15 cellular contexts compared by ENCODE assay signal in genomic region chr7:11833431-11833830, GRCh38. TPM values are rescaled to one million over a fixed set of nuclear protein-coding genes. Genes with fewer than 3 reads are reported as not detected.
DNase-seq lines count a peak whose midpoint lies in the region; ATAC-seq and TF ChIP-seq lines count a peak whose summit lies in the region.
"Had no signal": no experiment of that assay in that cellular context is flagged by ENCODE, and none has a peak within 500 bp of the region (broad histone marks: within the 10 kb centered on the region; RNA-seq: fewer than 3 reads in every experiment).

No MANE protein-coding gene starts in this region.

- H3K4me2 ChIP-seq in smooth muscle cell, result peak overlapping the region; percentile 36

- H3K4me3 ChIP-seq in smooth muscle cell, result no peak overlapping the region
- H3K4me3 ChIP-seq: gastroesophageal sphincter, left lung, pancreas had no signal

- WGBS in smooth muscle cell (ENCODE audit: low lambda C conversion rate), result 16% methylated on average over 6 of the region's 6 CpGs

- no peak overlapping the region for H3K27ac ChIP-seq in smooth muscle cell (ENCODE audit: low read depth)
- H3K27ac ChIP-seq: left lung, pancreas had no signal

- TF ChIP-seq CTCF in smooth muscle cell (IDR thresholded peaks at IDR 0.05; ENCODE audit: borderline replicate concordance, insufficient read depth, poor library complexity, severe bottlenecking), result no peak

- ATAC-seq in GM18505 (IDR thresholded peaks at IDR 0.05; ENCODE audit: unreplicated experiment), result no peak
- ATAC-seq: activated CD8-positive, alpha-beta memory T cell treated with anti-CD3 and anti-CD28 coated beads, Interleukin-2, amount 10 ng/mL, durations not matched to agents 7 days and 5 days; gastroesophageal sphincter; left lung had no signal

- H3K4me1 ChIP-seq in smooth muscle cell (ENCODE audit: low read depth), result peaks cover 28% of the 10 kb centered on the region

- no peak for TF ChIP-seq POLR2A in GM18505 (IDR thresholded peaks at IDR 0.05; ENCODE audit: borderline replicate concordance, extremely low read depth, insufficient read depth, insufficient read length)

- no peaks in the 10 kb centered on the region for H3K79me2 ChIP-seq in smooth muscle cell (ENCODE audit: low read depth)

- DNase-seq in NCI-H1694 (lab: John Stamatoyannopoulos, UW) (peak; percentile 14), NCI-H1694 treated with DMSO at 0.1 percent for 48 hours (lab: John Stamatoyannopoulos, UW) (no peak), NCI-H446 (lab: John Stamatoyannopoulos, UW) (peak; percentile 34 to 64), amniotic epithelial cell (ENCODE audit: low read depth) (peak; percentile 22), smooth muscle cell (lab: John Stamatoyannopoulos, UW; ENCODE audit: unreplicated experiment) (no peak), occipital lobe (lab: John Stamatoyannopoulos, UW) (no peak), H4 (ENCODE audit: low spot score) (no peak)
- DNase-seq: activated CD8-positive, alpha-beta memory T cell treated with anti-CD3 and anti-CD28 coated beads, Interleukin-2, amount 10 ng/mL, durations not matched to agents 7 days and 5 days; EL; left lung; pancreas; substantia nigra had no signal

- H4K20me1 ChIP-seq in smooth muscle cell (ENCODE audit: low read depth), result no peaks in the 10 kb centered on the region

- no peaks in the 10 kb centered on the region for H3K36me3 ChIP-seq in smooth muscle cell (ENCODE audit: low read depth)
- H3K36me3 ChIP-seq: gastroesophageal sphincter, left lung, pancreas had no signal

- H3K9me3 ChIP-seq in smooth muscle cell (replicated peaks; ENCODE audit: low read depth), result no peaks in the 10 kb centered on the region
- H3K9me3 ChIP-seq: left lung, pancreas had no signal

- H2AFZ ChIP-seq in smooth muscle cell (ENCODE audit: low read depth), result peak overlapping the region; percentile 63

- no peaks in the 10 kb centered on the region for H3K27me3 ChIP-seq in smooth muscle cell (ENCODE audit: low read depth)
- H3K27me3 ChIP-seq: gastroesophageal sphincter, pancreas had no signal

- H3F3A ChIP-seq in smooth muscle cell (ENCODE audit: low read depth), result peaks cover 3% of the 10 kb centered on the region

- H3K9ac ChIP-seq in smooth muscle cell (ENCODE audit: low read depth), result no peak overlapping the region

RNA-seq across cellular contexts. Expression of gene THSD7A, which starts 1.4 kb away (rescaled TPM):
- total RNA-seq in smooth muscle cell, result 1.7 and 2.7 TPM in 2 replicates
- 1.7 and 3.7 TPM in 2 replicates for polyA plus RNA-seq in smooth muscle cell
- 41.0 TPM for total RNA-seq in occipital lobe
- 0.27 and 0.41 TPM in 2 replicates for total RNA-seq in H4 (2014; rRNA removed; shearing (Covaris generic))
- total RNA-seq: activated CD8-positive, alpha-beta memory T cell treated with anti-CD3 and anti-CD28 coated beads, Interleukin-2, amount 10 ng/mL, durations not matched to agents 7 days and 5 days; HT1080 had no signal

Comparison
In these comparisons a context has a peak if more than half of its experiments do, and no peak if none do; other contexts are left out.
1. DNase-seq: peak in NCI-H1694 (single experiment), NCI-H446 (2 of 2) and amniotic epithelial cell (single experiment); none in NCI-H1694 treated with DMSO at 0.1 percent for 48 hours (single experiment), smooth muscle cell (single experiment), occipital lobe (single experiment) and H4 (single experiment).
2. RNA of gene THSD7A, which starts 1.4 kb away (total RNA-seq): 41.0 TPM in occipital lobe (single experiment); 1.7 to 2.7 TPM in smooth muscle cell and 0.27 to 0.41 TPM in H4; every median in the first group is over 10 times any median in the second.